1 cellular context compared by ENCODE assay signal in the genomic region with DNA sequence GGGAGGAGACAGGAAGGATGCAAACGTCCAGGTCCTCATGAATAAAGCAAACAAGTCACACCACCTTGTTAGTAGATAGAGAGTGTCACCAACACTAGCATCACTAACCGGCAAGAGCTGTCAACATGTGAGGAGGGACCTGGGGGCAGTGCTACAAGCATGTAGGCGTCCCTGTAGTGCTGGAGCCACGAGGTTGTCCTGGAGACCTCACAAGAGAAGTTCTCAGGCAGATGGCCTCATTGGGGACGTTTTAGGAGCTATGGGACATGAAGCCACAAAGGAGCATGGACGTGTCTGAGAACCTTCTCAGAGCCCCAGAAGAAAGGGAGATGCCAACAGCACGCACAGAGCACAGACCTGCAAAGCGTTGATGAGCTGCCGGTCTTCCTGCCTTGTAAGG.
TF ChIP-seq lines count a peak whose summit lies in the region.

No MANE protein-coding gene starts in this region.

TF ChIP-seq in HepG2, 621 proteins besides CTCF, POLR2A, EP300 and RAD21 (continued from another document):
- TF ChIP-seq ZBTB21 (CRISPR knock-in tag; IDR thresholded peaks at IDR 0.05) (no peak), HMGA1 (CRISPR knock-in tag; conservative IDR thresholded peaks at IDR 0.05) (no peak), MIER2 (CRISPR knock-in tag; IDR thresholded peaks at IDR 0.05) (no peak), RNF2 (conservative IDR thresholded peaks at IDR 0.05; ENCODE audit: low read depth) (no peak), SETDB1 (CRISPR knock-in tag; IDR thresholded peaks at IDR 0.05; ENCODE audit: borderline replicate concordance) (no peak), HOXA3 (CRISPR knock-in tag; IDR thresholded peaks at IDR 0.05) (no peak), SRY (CRISPR knock-in tag; IDR thresholded peaks at IDR 0.05) (no peak), SALL1 (CRISPR knock-in tag; IDR thresholded peaks at IDR 0.05) (no peak), ZZZ3 (CRISPR knock-in tag; IDR thresholded peaks at IDR 0.05; ENCODE audit: borderline replicate concordance) (no peak), ZNF350 (CRISPR knock-in tag; IDR thresholded peaks at IDR 0.05; ENCODE audit: borderline replicate concordance, low read depth) (no peak)
- TF ChIP-seq, protein P1, sequence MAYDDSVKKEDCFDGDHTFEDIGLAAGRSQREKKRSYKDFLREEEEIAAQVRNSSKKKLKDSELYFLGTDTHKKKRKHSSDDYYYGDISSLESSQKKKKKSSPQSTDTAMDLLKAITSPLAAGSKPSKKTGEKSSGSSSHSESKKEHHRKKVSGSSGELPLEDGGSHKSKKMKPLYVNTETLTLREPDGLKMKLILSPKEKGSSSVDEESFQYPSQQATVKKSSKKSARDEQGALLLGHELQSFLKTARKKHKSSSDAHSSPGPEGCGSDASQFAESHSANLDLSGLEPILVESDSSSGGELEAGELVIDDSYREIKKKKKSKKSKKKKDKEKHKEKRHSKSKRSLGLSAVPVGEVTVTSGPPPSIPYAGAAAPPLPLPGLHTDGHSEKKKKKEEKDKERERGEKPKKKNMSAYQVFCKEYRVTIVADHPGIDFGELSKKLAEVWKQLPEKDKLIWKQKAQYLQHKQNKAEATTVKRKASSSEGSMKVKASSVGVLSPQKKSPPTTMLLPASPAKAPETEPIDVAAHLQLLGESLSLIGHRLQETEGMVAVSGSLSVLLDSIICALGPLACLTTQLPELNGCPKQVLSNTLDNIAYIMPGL (CRISPR knock-in tag; IDR thresholded peaks at IDR 0.05; ENCODE audit: borderline replicate concordance in 1 of 2, low read depth in 1 of 2) = no peak
- TF ChIP-seq, protein P2, sequence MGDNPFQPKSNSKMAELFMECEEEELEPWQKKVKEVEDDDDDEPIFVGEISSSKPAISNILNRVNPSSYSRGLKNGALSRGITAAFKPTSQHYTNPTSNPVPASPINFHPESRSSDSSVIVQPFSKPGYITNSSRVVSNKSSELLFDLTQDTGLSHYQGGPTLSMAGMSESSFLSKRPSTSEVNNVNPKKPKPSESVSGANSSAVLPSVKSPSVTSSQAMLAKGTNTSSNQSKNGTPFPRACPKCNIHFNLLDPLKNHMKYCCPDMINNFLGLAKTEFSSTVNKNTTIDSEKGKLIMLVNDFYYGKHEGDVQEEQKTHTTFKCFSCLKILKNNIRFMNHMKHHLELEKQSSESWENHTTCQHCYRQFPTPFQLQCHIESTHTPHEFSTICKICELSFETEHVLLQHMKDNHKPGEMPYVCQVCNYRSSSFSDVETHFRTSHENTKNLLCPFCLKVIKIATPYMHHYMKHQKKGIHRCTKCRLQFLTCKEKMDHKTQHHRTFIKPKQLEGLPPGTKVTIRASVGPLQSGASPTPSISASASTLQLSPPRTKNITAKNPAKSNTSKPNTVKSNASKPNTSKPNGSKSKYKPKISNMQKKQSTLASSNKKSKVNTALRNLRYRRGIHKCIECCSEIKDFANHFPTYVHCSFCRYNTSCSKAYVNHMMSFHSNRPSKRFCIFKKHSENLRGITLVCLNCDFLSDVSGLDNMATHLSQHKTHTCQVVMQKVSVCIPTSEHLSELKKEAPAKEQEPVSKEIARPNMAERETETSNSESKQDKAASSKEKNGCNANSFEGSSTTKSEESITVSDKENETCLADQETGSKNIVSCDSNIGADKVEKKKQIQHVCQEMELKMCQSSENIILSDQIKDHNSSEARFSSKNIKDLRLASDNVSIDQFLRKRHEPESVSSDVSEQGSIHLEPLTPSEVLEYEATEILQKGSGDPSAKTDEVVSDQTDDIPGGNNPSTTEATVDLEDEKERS (CRISPR knock-in tag; IDR thresholded peaks at IDR 0.05) = no peak
- TF ChIP-seq, protein P3, sequence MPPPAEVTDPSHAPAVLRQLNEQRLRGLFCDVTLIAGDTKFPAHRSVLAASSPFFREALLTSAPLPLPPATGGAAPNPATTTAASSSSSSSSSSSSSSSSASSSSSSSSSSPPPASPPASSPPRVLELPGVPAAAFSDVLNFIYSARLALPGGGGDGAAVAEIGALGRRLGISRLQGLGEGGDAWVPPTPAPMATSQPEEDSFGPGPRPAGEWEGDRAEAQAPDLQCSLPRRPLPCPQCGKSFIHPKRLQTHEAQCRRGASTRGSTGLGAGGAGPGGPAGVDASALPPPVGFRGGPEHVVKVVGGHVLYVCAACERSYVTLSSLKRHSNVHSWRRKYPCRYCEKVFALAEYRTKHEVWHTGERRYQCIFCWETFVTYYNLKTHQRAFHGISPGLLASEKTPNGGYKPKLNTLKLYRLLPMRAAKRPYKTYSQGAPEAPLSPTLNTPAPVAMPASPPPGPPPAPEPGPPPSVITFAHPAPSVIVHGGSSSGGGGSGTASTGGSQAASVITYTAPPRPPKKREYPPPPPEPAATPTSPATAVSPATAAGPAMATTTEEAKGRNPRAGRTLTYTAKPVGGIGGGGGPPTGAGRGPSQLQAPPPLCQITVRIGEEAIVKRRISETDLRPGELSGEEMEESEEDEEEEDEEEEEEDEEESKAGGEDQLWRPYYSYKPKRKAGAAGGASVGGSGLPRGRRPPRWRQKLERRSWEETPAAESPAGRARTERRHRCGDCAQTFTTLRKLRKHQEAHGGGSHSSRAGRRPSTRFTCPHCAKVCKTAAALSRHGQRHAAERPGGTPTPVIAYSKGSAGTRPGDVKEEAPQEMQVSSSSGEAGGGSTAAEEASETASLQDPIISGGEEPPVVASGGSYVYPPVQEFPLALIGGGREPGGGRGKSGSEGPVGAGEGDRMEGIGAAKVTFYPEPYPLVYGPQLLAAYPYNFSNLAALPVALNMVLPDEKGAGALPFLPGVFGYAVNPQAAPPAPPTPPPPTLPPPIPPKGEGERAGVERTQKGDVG (CRISPR knock-in tag; IDR thresholded peaks at IDR 0.05; ENCODE audit: borderline replicate concordance) = no peak
TF ChIP-seq in HepG2: peak in this region for 0.
